Comparison of ENCODE assay signal across 8 cellular contexts in the genomic region with DNA sequence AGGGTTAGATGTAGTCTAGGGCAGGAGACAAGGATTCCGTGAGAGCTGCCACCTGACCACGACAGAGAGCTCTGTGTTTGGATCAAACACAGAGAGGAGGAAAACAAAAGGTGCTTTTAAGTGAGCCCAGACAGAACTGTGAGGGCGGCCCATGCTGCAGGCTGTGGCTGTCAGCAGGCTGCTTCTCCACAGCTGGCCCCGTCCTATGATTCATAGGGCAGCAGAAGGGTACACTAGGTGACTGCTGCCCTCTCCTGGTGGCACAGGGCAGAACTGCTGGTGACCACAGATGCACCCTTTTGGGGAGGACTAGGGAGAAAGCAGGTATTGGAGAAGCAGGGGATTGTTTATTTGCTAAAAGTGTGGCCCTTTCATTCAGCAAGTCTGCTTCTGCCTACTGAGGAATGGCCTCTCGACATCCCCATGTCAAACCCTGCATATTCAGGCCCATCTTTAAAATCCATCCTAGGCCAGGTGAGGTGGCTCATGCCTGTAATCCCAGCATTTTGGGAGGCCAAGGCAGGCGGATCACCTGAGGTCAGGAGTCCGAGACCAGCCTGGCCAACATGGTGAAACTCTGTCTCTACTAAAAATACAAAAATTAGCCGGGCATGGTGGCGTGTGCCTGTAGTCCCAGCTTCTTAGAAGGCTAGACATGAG.
DNase-seq lines count a peak whose midpoint lies in the region; TF ChIP-seq lines count a peak whose summit lies in the region.
"Not testable (repeated sequence)": the region's sequence is repeated elsewhere in the genome, so short reads cannot be mapped to it uniquely, and the experiment has no call there.

No MANE protein-coding gene starts in this region.

- not testable (repeated sequence) for H3K4me2 ChIP-seq in OCI-LY3 (ENCODE audit: low read length); mammary epithelial cell (ENCODE audit: insufficient read depth, low read depth, low read length)

- not testable (repeated sequence) for H3K9ac ChIP-seq in OCI-LY3 (ENCODE audit: low read length); mammary epithelial cell (ENCODE audit: insufficient read depth, low read length)

- H3K36me3 Mint-ChIP-seq in CD8-positive, alpha-beta memory T cell: peaks cover 0 to 62% (median 3%) of the 10 kb centered on the region in 3 donors
- not testable (repeated sequence) for H3K36me3 Mint-ChIP-seq in activated CD4-positive, alpha-beta memory T cell treated with anti-CD3 and anti-CD28 coated beads, Interleukin-2, amount 10 ng/mL, durations not matched to agents 7 days and 5 days (ENCODE audit: low read depth)

- not testable (repeated sequence) for H3K4me1 ChIP-seq in CD8-positive, alpha-beta memory T cell (ENCODE audit: insufficient read depth, low read length); OCI-LY3 (ENCODE audit: low read length); mammary epithelial cell (ENCODE audit: insufficient read depth, low read length)
- peaks cover 31% of the 10 kb centered on the region for H3K4me1 ChIP-seq in left ventricle myocardium inferior

- H3K27ac Mint-ChIP-seq in CD8-positive, alpha-beta memory T cell: peak overlapping the region in 5 of 8 donors; percentile 13 to 85 (median 52)
- peak overlapping the region; percentile 47 for H3K27ac Mint-ChIP-seq in activated CD4-positive, alpha-beta memory T cell treated with anti-CD3 and anti-CD28 coated beads, Interleukin-2, amount 10 ng/mL, durations not matched to agents 7 days and 5 days

- POLR2A ChIA-PET in CD8-positive, alpha-beta memory T cell (lab: Charles Lee); activated CD4-positive, alpha-beta memory T cell treated with anti-CD3 and anti-CD28 coated beads, Interleukin-2, amount 10 ng/mL, durations not matched to agents 7 days and 5 days (lab: Charles Lee): not testable (repeated sequence)

- dilution Hi-C loops in mammary epithelial cell (cut with HindIII; ENCODE audit: low sequenced_read_pairs): not testable (repeated sequence)

- DNase-seq in CD8-positive, alpha-beta memory T cell: peak; percentile 32 to 75 (median 51)
- peak; percentile 45 for DNase-seq in Jurkat, Clone E6-1 (ENCODE audit: low read depth, low spot score)
- peak; percentile 78 for DNase-seq in activated CD4-positive, alpha-beta memory T cell treated with anti-CD3 and anti-CD28 coated beads, Interleukin-2, amount 10 ng/mL, durations not matched to agents 7 days and 5 days
- DNase-seq in mammary epithelial cell: peak; percentile 61
- peak; percentile 72 for DNase-seq in left ventricle myocardium inferior
- DNase-seq in occipital lobe (lab: John Stamatoyannopoulos, UW): peak; percentile 62
- DNase-seq in stimulated activated CD8-positive, alpha-beta memory T cell treated with anti-CD3 and anti-CD28 coated beads, Interleukin-4, amount 100 ng/mL, for 4 hours (ENCODE audit: low read depth in 2 of 2, low spot score in 1 of 2): peak; percentile 41 to 42

- not testable (repeated sequence) for H3K9me3 Mint-ChIP-seq in CD8-positive, alpha-beta memory T cell; activated CD4-positive, alpha-beta memory T cell treated with anti-CD3 and anti-CD28 coated beads, Interleukin-2, amount 10 ng/mL, durations not matched to agents 7 days and 5 days

- H3K9me3 ChIP-seq in CD8-positive, alpha-beta memory T cell (ENCODE audit: low read length); OCI-LY3 (ENCODE audit: insufficient read depth, low read length); mammary epithelial cell (replicated peaks; ENCODE audit: insufficient read depth, low read length); left ventricle myocardium inferior (replicated peaks): not testable (repeated sequence)

- H3K4me1 Mint-ChIP-seq in CD8-positive, alpha-beta memory T cell: peaks cover 14 to 18% (median 14%) of the 10 kb centered on the region in 3 donors
- peaks cover 22% of the 10 kb centered on the region for H3K4me1 Mint-ChIP-seq in activated CD4-positive, alpha-beta memory T cell treated with anti-CD3 and anti-CD28 coated beads, Interleukin-2, amount 10 ng/mL, durations not matched to agents 7 days and 5 days

- BruUV-seq in mammary epithelial cell (replicated peaks; lab: Mats Ljungman, UMichigan): not testable (repeated sequence)

- in situ Hi-C loops in mammary epithelial cell (cut with MboI; ENCODE audit: low sequenced_read_pairs in 2 of 2): not testable (repeated sequence)

- H3K27me3 Mint-ChIP-seq in CD8-positive, alpha-beta memory T cell; activated CD4-positive, alpha-beta memory T cell treated with anti-CD3 and anti-CD28 coated beads, Interleukin-2, amount 10 ng/mL, durations not matched to agents 7 days and 5 days: not testable (repeated sequence)

- H3K4me3 Mint-ChIP-seq in CD8-positive, alpha-beta memory T cell: peak overlapping the region in 2 of 7 donors; percentile 49 to 77
- H3K4me3 Mint-ChIP-seq in activated CD4-positive, alpha-beta memory T cell treated with anti-CD3 and anti-CD28 coated beads, Interleukin-2, amount 10 ng/mL, durations not matched to agents 7 days and 5 days: not testable (repeated sequence)

- intact Hi-C loops in mammary epithelial cell (cut with micrococcal nuclease): loop anchor here (2.0 to 10.0 kb wide), 4 partner anchors 135 to 237 kb away; no protein-coding TSS in a partner anchor
- intact Hi-C loops in left ventricle myocardium inferior (cut with micrococcal nuclease): not testable (repeated sequence)

- H3K4me3 ChIP-seq in CD8-positive, alpha-beta memory T cell (ENCODE audit: low read length); Jurkat, Clone E6-1 (ENCODE audit: low read length); OCI-LY3 (ENCODE audit: low read length); mammary epithelial cell (replicated peaks in 1 of 3; ENCODE audit: insufficient read depth in 1 of 3, low read depth in 2 of 3, low read length in 3 of 3); left ventricle myocardium inferior: not testable (repeated sequence)

- TF ChIP-seq CTCF in OCI-LY3 (IDR thresholded peaks at IDR 0.05; ENCODE audit: low read depth, low read length): peak; percentile 27
- peak; percentile 59 to 75 for TF ChIP-seq CTCF in mammary epithelial cell (conservative IDR thresholded peaks at IDR 0.05 in 1 of 2, IDR thresholded peaks at IDR 0.05 in 1 of 2; ENCODE audit: extremely low read depth in 1 of 2, insufficient read depth in 1 of 2, low read depth in 1 of 2, low read length in 2 of 2)
- peak; percentile 84 for TF ChIP-seq CTCF in left ventricle myocardium inferior (IDR thresholded peaks at IDR 0.05; ENCODE audit: borderline replicate concordance)

- H3K27me3 ChIP-seq in CD8-positive, alpha-beta memory T cell (ENCODE audit: insufficient read depth, low read length, poor library complexity, severe bottlenecking); OCI-LY3 (ENCODE audit: low read depth, low read length); mammary epithelial cell (ENCODE audit: insufficient read depth, low read length); left ventricle myocardium inferior (ENCODE audit: low read depth): not testable (repeated sequence)

- not testable (repeated sequence) for H3K79me2 ChIP-seq in OCI-LY3 (ENCODE audit: low read length); mammary epithelial cell (ENCODE audit: insufficient read depth, low read length)

- not testable (repeated sequence) for H3K36me3 ChIP-seq in CD8-positive, alpha-beta memory T cell (ENCODE audit: insufficient read depth, low read length); OCI-LY3 (replicated peaks; ENCODE audit: low read depth, low read length); mammary epithelial cell (ENCODE audit: insufficient read depth, low read length)
- H3K36me3 ChIP-seq in left ventricle myocardium inferior: peaks cover 30% of the 10 kb centered on the region

- CTCF ChIA-PET in CD8-positive, alpha-beta memory T cell (lab: Charles Lee): interaction anchor here (1.0 to 1.7 kb wide), 3 partner anchors 8 to 238 kb away, joined by 3 to 4 read pairs (median 3); no protein-coding TSS in a partner anchor
- CTCF ChIA-PET in activated CD4-positive, alpha-beta memory T cell treated with anti-CD3 and anti-CD28 coated beads, Interleukin-2, amount 10 ng/mL, durations not matched to agents 7 days and 5 days (lab: Charles Lee): interaction anchor here (0.9 to 2.0 kb wide), 4 partner anchors 136 to 238 kb away, joined by 3 to 13 read pairs (median 4); no protein-coding TSS in a partner anchor
- CTCF ChIA-PET in mammary epithelial cell (lab: Charles Lee; ENCODE audit: low non-redundant PET): not testable (repeated sequence)

- H2AFZ ChIP-seq in OCI-LY3 (ENCODE audit: low read depth, low read length); mammary epithelial cell (ENCODE audit: low read depth, low read length): not testable (repeated sequence)

- H3K27ac ChIP-seq in CD8-positive, alpha-beta memory T cell (ENCODE audit: low read depth, low read length); OCI-LY3 (ENCODE audit: low read length); mammary epithelial cell (ENCODE audit: insufficient read depth, low read depth, low read length): not testable (repeated sequence)
- H3K27ac ChIP-seq in left ventricle myocardium inferior (replicated peaks): peak overlapping the region; percentile 23

- 47% methylated on average over 9 of the region's 9 CpGs for WGBS in mammary epithelial cell (ENCODE audit: low coverage, missing lambda C conversion rate)

- H4K20me1 ChIP-seq in OCI-LY3 (ENCODE audit: insufficient read depth, low read length); mammary epithelial cell (ENCODE audit: insufficient read depth, low read length): not testable (repeated sequence)

Comparison
In these comparisons a context has a peak if more than half of its experiments do, and no peak if none do; other contexts are left out.
1. CTCF ChIP-seq: peak in every context shown above with its lines; median percentile 84 in left ventricle myocardium inferior; 67 in mammary epithelial cell; 27 in OCI-LY3.